10 cellular contexts compared by ENCODE assay signal in the genomic region with DNA sequence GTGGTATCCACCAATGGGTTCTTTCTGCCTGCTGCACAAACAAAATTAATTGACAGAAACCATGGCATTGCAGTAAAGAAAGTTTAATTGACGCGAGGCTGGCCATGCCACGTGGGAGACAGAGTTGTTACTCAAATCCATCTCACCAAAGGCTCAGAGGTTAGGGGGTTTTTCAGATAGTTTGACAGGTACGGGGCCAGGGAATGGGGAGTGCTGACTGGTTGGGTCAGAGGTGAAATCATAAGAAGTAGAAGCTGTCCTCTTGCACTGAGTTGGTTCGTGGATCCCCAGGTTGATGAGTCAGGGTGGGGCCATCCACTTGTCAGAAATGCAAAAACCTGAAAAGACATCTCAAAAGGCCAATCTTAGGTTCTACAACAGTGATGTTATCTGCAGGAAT. TPM values are rescaled to one million over a fixed set of nuclear protein-coding genes. Genes with fewer than 3 reads are reported as not detected.
DNase-seq lines count a peak whose midpoint lies in the region; ATAC-seq and TF ChIP-seq lines count a peak whose summit lies in the region.
"Had no signal": no experiment of that assay in that cellular context is flagged by ENCODE, and none has a peak within 500 bp of the region (broad histone marks: within the 10 kb centered on the region; RNA-seq: fewer than 3 reads in every experiment).

No MANE protein-coding gene starts in this region.

- no peak for TF ChIP-seq POLR2A in breast epithelium (IDR thresholded peaks at IDR 0.05)

- no peaks in the 10 kb centered on the region for H3K9me3 ChIP-seq in breast epithelium
- H3K9me3 ChIP-seq: ascending aorta had no signal

- H3K36me3 Mint-ChIP-seq in MCF 10A (ENCODE audit: insufficient read depth, unreplicated experiment) (peaks cover 22% of the 10 kb centered on the region), natural killer cell (no peaks in the 10 kb centered on the region), type B pancreatic cell (peaks cover 5% of the 10 kb centered on the region)
- H3K36me3 Mint-ChIP-seq in activated T-helper 2 cell treated with anti-CD3 and anti-CD28 coated beads, Interferon-gamma antibody, Interleukin-2, Interleukin-4, amounts not matched to agents 10 μg/mL and 5 μg/mL and 100 μg/mL, durations not matched to agents 14 hours and 24 hours and 36 hours (ENCODE audit: low read depth), result peaks cover 11% of the 10 kb centered on the region

- BruUV-seq in MCF 10A (replicated peaks; lab: Mats Ljungman, UMichigan), result no TSS peak

- H3K4me3 Mint-ChIP-seq in MCF 10A (ENCODE audit: unreplicated experiment) (peak overlapping the region; percentile 96), natural killer cell (peak overlapping the region; percentile 99), type B pancreatic cell (peak overlapping the region; percentile 97)
- peak overlapping the region; percentile 97 for H3K4me3 Mint-ChIP-seq in activated T-helper 2 cell treated with anti-CD3 and anti-CD28 coated beads, Interferon-gamma antibody, Interleukin-2, Interleukin-4, amounts not matched to agents 10 μg/mL and 5 μg/mL and 100 μg/mL, durations not matched to agents 14 hours and 24 hours and 36 hours (ENCODE audit: low read depth)

- intact Hi-C loops in MCF 10A (cut with micrococcal nuclease), result no loop called here
- intact Hi-C loops in breast epithelium (cut with DNase I; ENCODE audit: low total_unique reads), result no loop called here
- intact Hi-C loops in activated T-helper 2 cell treated with anti-CD3 and anti-CD28 coated beads, Interferon-gamma antibody, Interleukin-2, Interleukin-4, amounts not matched to agents 10 μg/mL and 5 μg/mL and 100 μg/mL, durations not matched to agents 14 hours and 24 hours and 36 hours (cut with micrococcal nuclease), result loop anchor here (5.0 kb wide), 1 partner anchor 51 kb away; no protein-coding TSS in a partner anchor
- intact Hi-C loops in natural killer cell (cut with micrococcal nuclease), result loop anchor here (2.0 to 5.0 kb wide), 3 partner anchors 29 to 204 kb away; partner anchors contain the start of gene RBM34

- H3K27me3 ChIP-seq in breast epithelium, result no peaks in the 10 kb centered on the region
- H3K27me3 ChIP-seq: ascending aorta had no signal

- H3K27ac Mint-ChIP-seq in MCF 10A (ENCODE audit: low read depth, unreplicated experiment), result peak overlapping the region; percentile 94
- peak overlapping the region; percentile 82 for H3K27ac Mint-ChIP-seq in activated T-helper 2 cell treated with anti-CD3 and anti-CD28 coated beads, Interferon-gamma antibody, Interleukin-2, Interleukin-4, amounts not matched to agents 10 μg/mL and 5 μg/mL and 100 μg/mL, durations not matched to agents 14 hours and 24 hours and 36 hours
- H3K27ac Mint-ChIP-seq in natural killer cell, result peak overlapping the region; percentile 88 to 94
- peak overlapping the region; percentile 96 for H3K27ac Mint-ChIP-seq in type B pancreatic cell

- no peak for TF ChIP-seq CTCF in MCF 10A (IDR thresholded peaks at IDR 0.05; ENCODE audit: unreplicated experiment)
- no peak for TF ChIP-seq CTCF in breast epithelium (IDR thresholded peaks at IDR 0.05)
- TF ChIP-seq CTCF in natural killer cell (IDR thresholded peaks at IDR 0.05), result no peak
- TF ChIP-seq CTCF in type B pancreatic cell (conservative IDR thresholded peaks at IDR 0.05), result no peak

- no peaks in the 10 kb centered on the region for H3K4me1 ChIP-seq in breast epithelium

- H3K27ac ChIP-seq in breast epithelium, result no peak overlapping the region

- DNase-seq in MCF 10A (ENCODE audit: unreplicated experiment) (no peak), breast epithelium (ENCODE audit: low spot score in 2 of 2) (no peak), natural killer cell (no peak), type B pancreatic cell (ENCODE audit: extremely low spot score, unreplicated experiment) (no peak), NCI-H1436 (lab: John Stamatoyannopoulos, UW) (no peak), NCI-H2196 treated with DMSO at 0.1 percent for 48 hours (lab: John Stamatoyannopoulos, UW; ENCODE audit: unreplicated experiment) (no peak), NCI-H69 (lab: John Stamatoyannopoulos, UW) (no peak)
- no peak for DNase-seq in activated T-helper 2 cell treated with anti-CD3 and anti-CD28 coated beads, Interferon-gamma antibody, Interleukin-2, Interleukin-4, amounts not matched to agents 10 μg/mL and 5 μg/mL and 100 μg/mL, durations not matched to agents 14 hours and 24 hours and 36 hours (ENCODE audit: low spot score)
- DNase-seq: head of caudate nucleus had no signal

- peaks cover 26% of the 10 kb centered on the region for H3K4me1 Mint-ChIP-seq in MCF 10A (ENCODE audit: insufficient read depth, unreplicated experiment)
- peaks cover 26% of the 10 kb centered on the region for H3K4me1 Mint-ChIP-seq in activated T-helper 2 cell treated with anti-CD3 and anti-CD28 coated beads, Interferon-gamma antibody, Interleukin-2, Interleukin-4, amounts not matched to agents 10 μg/mL and 5 μg/mL and 100 μg/mL, durations not matched to agents 14 hours and 24 hours and 36 hours (ENCODE audit: low read depth)
- peaks cover 14 to 26% of the 10 kb centered on the region in 2 donors for H3K4me1 Mint-ChIP-seq in natural killer cell
- H3K4me1 Mint-ChIP-seq in type B pancreatic cell (ENCODE audit: unreplicated experiment), result peaks cover 25% of the 10 kb centered on the region

- no peaks in the 10 kb centered on the region for H3K9me3 Mint-ChIP-seq in MCF 10A (ENCODE audit: unreplicated experiment)
- no peaks in the 10 kb centered on the region for H3K9me3 Mint-ChIP-seq in activated T-helper 2 cell treated with anti-CD3 and anti-CD28 coated beads, Interferon-gamma antibody, Interleukin-2, Interleukin-4, amounts not matched to agents 10 μg/mL and 5 μg/mL and 100 μg/mL, durations not matched to agents 14 hours and 24 hours and 36 hours
- no peaks in the 10 kb centered on the region for H3K9me3 Mint-ChIP-seq in natural killer cell
- no peaks in the 10 kb centered on the region for H3K9me3 Mint-ChIP-seq in type B pancreatic cell

- ATAC-seq in natural killer cell, result no peak

- no peak overlapping the region for H3K4me3 ChIP-seq in breast epithelium

- CTCF ChIA-PET in MCF 10A (lab: Yijun Ruan, JAX), result interaction anchor here (1.6 to 3.7 kb wide), 3 partner anchors 36 to 115 kb away, joined by 3 to 18 read pairs (median 16); no protein-coding TSS in a partner anchor

- no peaks in the 10 kb centered on the region for H3K27me3 Mint-ChIP-seq in MCF 10A (ENCODE audit: insufficient read depth, unreplicated experiment)
- no peaks in the 10 kb centered on the region for H3K27me3 Mint-ChIP-seq in activated T-helper 2 cell treated with anti-CD3 and anti-CD28 coated beads, Interferon-gamma antibody, Interleukin-2, Interleukin-4, amounts not matched to agents 10 μg/mL and 5 μg/mL and 100 μg/mL, durations not matched to agents 14 hours and 24 hours and 36 hours (ENCODE audit: low read depth)
- no peaks in the 10 kb centered on the region for H3K27me3 Mint-ChIP-seq in natural killer cell (ENCODE audit: low read depth in 2 of 2)
- H3K27me3 Mint-ChIP-seq in type B pancreatic cell, result no peaks in the 10 kb centered on the region

- H3K36me3 ChIP-seq in breast epithelium, result no peaks in the 10 kb centered on the region
- H3K36me3 ChIP-seq: ascending aorta had no signal

- POLR2A ChIA-PET in MCF 10A (lab: Yijun Ruan, JAX), result interaction anchor here (1.0 to 7.8 kb wide), 4 partner anchors 18 to 56 kb away, joined by 3 to 156 read pairs (median 24); partner anchors contain the start of genes ARID4B and GGPS1

RNA-seq across cellular contexts. Expression of gene TBCE, which starts 0.9 kb away (rescaled TPM):
- total RNA-seq in MCF 10A (2022) (45.6 and 52.5 TPM in 2 replicates), breast epithelium (10 to 100 TPM; 13.3 to 21.2 (median 19.7) TPM), natural killer cell (10 to 100 TPM; 24.1 to 25.2 (median 25.0) TPM), type B pancreatic cell (ENCODE audit: low replicate concordance) (25.2 and 30.3 TPM in 2 replicates)
- 25.0 and 28.2 TPM in 2 replicates for total RNA-seq in activated T-helper 2 cell treated with anti-CD3 and anti-CD28 coated beads, Interferon-gamma antibody, Interleukin-2, Interleukin-4, amounts not matched to agents 10 μg/mL and 5 μg/mL and 100 μg/mL, durations not matched to agents 14 hours and 24 hours and 36 hours

RNA-seq across cellular contexts. Expression of gene GGPS1, which starts 37.9 kb away (rescaled TPM):
- total RNA-seq in MCF 10A (2022) (56.5 and 74.8 TPM in 2 replicates), breast epithelium (10 to 100 TPM; 17.7 to 38.3 (median 22.4) TPM), natural killer cell (10 to 100 TPM; 18.7 to 26.0 (median 23.9) TPM), type B pancreatic cell (ENCODE audit: low replicate concordance) (33.9 and 45.5 TPM in 2 replicates)
- 30.4 and 33.7 TPM in 2 replicates for total RNA-seq in activated T-helper 2 cell treated with anti-CD3 and anti-CD28 coated beads, Interferon-gamma antibody, Interleukin-2, Interleukin-4, amounts not matched to agents 10 μg/mL and 5 μg/mL and 100 μg/mL, durations not matched to agents 14 hours and 24 hours and 36 hours

RNA-seq across cellular contexts. Expression of gene ARID4B, which starts 38.3 kb away (rescaled TPM):
- 48.7 and 61.0 TPM in 2 replicates for total RNA-seq in MCF 10A (2022)
- total RNA-seq in breast epithelium, result 10 to 100 TPM; 34.4 to 91.6 (median 76.7) TPM
- 49.6 and 55.3 TPM in 2 replicates for total RNA-seq in activated T-helper 2 cell treated with anti-CD3 and anti-CD28 coated beads, Interferon-gamma antibody, Interleukin-2, Interleukin-4, amounts not matched to agents 10 μg/mL and 5 μg/mL and 100 μg/mL, durations not matched to agents 14 hours and 24 hours and 36 hours
- 100 to 1,000 TPM; 161 to 189 (median 178) TPM for total RNA-seq in natural killer cell
- total RNA-seq in type B pancreatic cell (ENCODE audit: low replicate concordance), result 33.5 and 42.4 TPM in 2 replicates

Comparison
In these comparisons a context has a peak if more than half of its experiments do, and no peak if none do; other contexts are left out.
1. intact Hi-C loops: an anchor here in activated T-helper 2 cell treated with anti-CD3 and anti-CD28 coated beads, Interferon-gamma antibody, Interleukin-2, Interleukin-4, amounts not matched to agents 10 μg/mL and 5 μg/mL and 100 μg/mL, durations not matched to agents 14 hours and 24 hours and 36 hours (5.0 kb wide) and natural killer cell (2.0 to 5.0 kb wide); none called in MCF 10A and breast epithelium.